1 cellular context compared by ENCODE assay signal in genomic region chr11:62439785-62440602, GRCh38.
A peak's percentile ranks its signal among the peaks of the same experiment; 100 is the strongest.
TF ChIP-seq lines count a peak whose summit lies in the region.

No MANE protein-coding gene starts in this region.

TF ChIP-seq in liver, 16 proteins besides CTCF, POLR2A, EP300 and RAD21 (continued from another document):
- TF ChIP-seq REST (IDR thresholded peaks at IDR 0.05) (peak; percentile 73), FOXA2 (IDR thresholded peaks at IDR 0.05) (no peak)
